ENCODE assay signal across 8 cellular contexts in genomic region chr3:149247929-149248691, GRCh38. TPM values are rescaled to one million over a fixed set of nuclear protein-coding genes. Genes with fewer than 3 reads are reported as not detected.
DNase-seq lines count a peak whose midpoint lies in the region; ATAC-seq and TF ChIP-seq lines count a peak whose summit lies in the region.

No MANE protein-coding gene starts in this region.

- TF ChIP-seq CTCF in smooth muscle cell (IDR thresholded peaks at IDR 0.05; ENCODE audit: borderline replicate concordance, insufficient read depth, poor library complexity, severe bottlenecking): no peak

- WGBS in smooth muscle cell (ENCODE audit: low lambda C conversion rate): 8% methylated on average over 5 of the region's 5 CpGs

- H3K36me3 ChIP-seq in ACC112 (ENCODE audit: insufficient read depth, low read length): no peaks in the 10 kb centered on the region
- H3K36me3 ChIP-seq in smooth muscle cell (ENCODE audit: low read depth): no peaks in the 10 kb centered on the region

- peaks cover 12% of the 10 kb centered on the region for H3F3A ChIP-seq in smooth muscle cell (ENCODE audit: low read depth)

- intact Hi-C loops in activated T-helper 2 cell treated with anti-CD3 and anti-CD28 coated beads, Interferon-gamma antibody, Interleukin-2, Interleukin-4, amounts not matched to agents 10 μg/mL and 5 μg/mL and 100 μg/mL, durations not matched to agents 14 hours and 24 hours and 36 hours (cut with micrococcal nuclease): loop anchor here (1.0 to 5.0 kb wide), 3 partner anchors 23 to 256 kb away; partner anchors contain the start of gene GYG1

- peaks cover 39% of the 10 kb centered on the region for H3K4me1 Mint-ChIP-seq in activated T-helper 2 cell treated with anti-CD3 and anti-CD28 coated beads, Interferon-gamma antibody, Interleukin-2, Interleukin-4, amounts not matched to agents 10 μg/mL and 5 μg/mL and 100 μg/mL, durations not matched to agents 14 hours and 24 hours and 36 hours (ENCODE audit: low read depth)

- no peaks in the 10 kb centered on the region for H4K20me1 ChIP-seq in smooth muscle cell (ENCODE audit: low read depth)

- H3K79me2 ChIP-seq in ACC112 (ENCODE audit: control insufficient read depth, insufficient read depth, low read length, unreplicated experiment) (no peaks in the 10 kb centered on the region), smooth muscle cell (ENCODE audit: low read depth) (no peaks in the 10 kb centered on the region)

- peak overlapping the region; percentile 11 for H3K4me3 Mint-ChIP-seq in activated T-helper 2 cell treated with anti-CD3 and anti-CD28 coated beads, Interferon-gamma antibody, Interleukin-2, Interleukin-4, amounts not matched to agents 10 μg/mL and 5 μg/mL and 100 μg/mL, durations not matched to agents 14 hours and 24 hours and 36 hours (ENCODE audit: low read depth)

- H3K9me3 Mint-ChIP-seq in activated T-helper 2 cell treated with anti-CD3 and anti-CD28 coated beads, Interferon-gamma antibody, Interleukin-2, Interleukin-4, amounts not matched to agents 10 μg/mL and 5 μg/mL and 100 μg/mL, durations not matched to agents 14 hours and 24 hours and 36 hours: no peaks in the 10 kb centered on the region

- no peak overlapping the region for H3K9ac ChIP-seq in smooth muscle cell (ENCODE audit: low read depth)

- H3K27ac ChIP-seq in ACC112 (ENCODE audit: low read depth, low read length): peak overlapping the region; percentile 55
- H3K27ac ChIP-seq in smooth muscle cell (ENCODE audit: low read depth): peak overlapping the region; percentile 12

- H3K4me1 ChIP-seq in ACC112 (ENCODE audit: control insufficient read depth, insufficient read depth, low read length, unreplicated experiment) (peaks cover 38% of the 10 kb centered on the region), smooth muscle cell (ENCODE audit: low read depth) (peaks cover 21% of the 10 kb centered on the region)

- peaks cover 5% of the 10 kb centered on the region for H3K27me3 Mint-ChIP-seq in activated T-helper 2 cell treated with anti-CD3 and anti-CD28 coated beads, Interferon-gamma antibody, Interleukin-2, Interleukin-4, amounts not matched to agents 10 μg/mL and 5 μg/mL and 100 μg/mL, durations not matched to agents 14 hours and 24 hours and 36 hours (ENCODE audit: low read depth)

- peak overlapping the region; percentile 72 for H3K27ac Mint-ChIP-seq in activated T-helper 2 cell treated with anti-CD3 and anti-CD28 coated beads, Interferon-gamma antibody, Interleukin-2, Interleukin-4, amounts not matched to agents 10 μg/mL and 5 μg/mL and 100 μg/mL, durations not matched to agents 14 hours and 24 hours and 36 hours

- H3K4me2 ChIP-seq in smooth muscle cell: peak overlapping the region; percentile 15

- H3K9me3 ChIP-seq in smooth muscle cell (replicated peaks; ENCODE audit: low read depth): no peaks in the 10 kb centered on the region

- H3K27me3 ChIP-seq in ACC112 (ENCODE audit: insufficient read depth, low read length) (no peaks in the 10 kb centered on the region), smooth muscle cell (ENCODE audit: low read depth) (no peaks in the 10 kb centered on the region)

- DNase-seq in activated T-helper 2 cell treated with anti-CD3 and anti-CD28 coated beads, Interferon-gamma antibody, Interleukin-2, Interleukin-4, amounts not matched to agents 10 μg/mL and 5 μg/mL and 100 μg/mL, durations not matched to agents 14 hours and 24 hours and 36 hours (ENCODE audit: low spot score): no peak
- no peak for DNase-seq in smooth muscle cell (lab: John Stamatoyannopoulos, UW; ENCODE audit: unreplicated experiment)
- DNase-seq in germinal center (ENCODE audit: low spot score): no peak
- no peak for DNase-seq in NCI-H774 (lab: John Stamatoyannopoulos, UW)
- DNase-seq in CD1c-positive myeloid dendritic cell (ENCODE audit: extremely low spot score): no peak

- H2AFZ ChIP-seq in ACC112 (ENCODE audit: low read length, unreplicated experiment) (no peak overlapping the region), smooth muscle cell (ENCODE audit: low read depth) (no peak overlapping the region)

- H3K4me3 ChIP-seq in ACC112 (ENCODE audit: low read depth, low read length): peak overlapping the region; percentile 11; the same call in 1 of the 2 replicates
- H3K4me3 ChIP-seq in smooth muscle cell: no peak overlapping the region

- no peaks in the 10 kb centered on the region for H3K36me3 Mint-ChIP-seq in activated T-helper 2 cell treated with anti-CD3 and anti-CD28 coated beads, Interferon-gamma antibody, Interleukin-2, Interleukin-4, amounts not matched to agents 10 μg/mL and 5 μg/mL and 100 μg/mL, durations not matched to agents 14 hours and 24 hours and 36 hours (ENCODE audit: low read depth)

- ATAC-seq in GM19023 (IDR thresholded peaks at IDR 0.05; ENCODE audit: unreplicated experiment) (peak; percentile 56), HG03135 (IDR thresholded peaks at IDR 0.05; ENCODE audit: unreplicated experiment) (peak; percentile 46)

RNA-seq across cellular contexts. Expression of gene CP, which starts 26.5 kb away (rescaled TPM):
- total RNA-seq in activated T-helper 2 cell treated with anti-CD3 and anti-CD28 coated beads, Interferon-gamma antibody, Interleukin-2, Interleukin-4, amounts not matched to agents 10 μg/mL and 5 μg/mL and 100 μg/mL, durations not matched to agents 14 hours and 24 hours and 36 hours: not detected in 2 replicates
- 2.5 and 2.6 TPM in 2 replicates for total RNA-seq in smooth muscle cell
- polyA plus RNA-seq in smooth muscle cell: 0.67 TPM in 1 of 2 replicates, not detected in the other
